Comparison of ENCODE assay signal across 8 cellular contexts in genomic region chrX:48891402-48892288, GRCh38. TPM values are rescaled to one million over a fixed set of nuclear protein-coding genes. Genes with fewer than 3 reads are reported as not detected.
DNase-seq lines count a peak whose midpoint lies in the region; ATAC-seq and TF ChIP-seq lines count a peak whose summit lies in the region.

No MANE protein-coding gene starts in this region.

- H3F3A ChIP-seq in GM23248 (ENCODE audit: insufficient read depth): no peaks in the 10 kb centered on the region

- H3K4me3 ChIP-seq in GM23248: peak overlapping the region; percentile 74
- H3K4me3 ChIP-seq in RWPE2 (ENCODE audit: severe bottlenecking): peak overlapping the region; percentile 44

- H3K4me1 ChIP-seq in GM23248 (ENCODE audit: insufficient read depth) (no peaks in the 10 kb centered on the region), RWPE2 (ENCODE audit: insufficient read depth, poor library complexity, severe bottlenecking) (no peaks in the 10 kb centered on the region)

- peak overlapping the region; percentile 71 for H3K4me2 ChIP-seq in GM23248 (ENCODE audit: unreplicated experiment)

- peak overlapping the region; percentile 65 for H3K9ac ChIP-seq in GM23248

- TF ChIP-seq CTCF in RWPE2 (IDR thresholded peaks at IDR 0.05; ENCODE audit: poor library complexity, severe bottlenecking): peak; percentile 37

- H3K9me3 ChIP-seq in GM23248 (ENCODE audit: low read depth) (no peaks in the 10 kb centered on the region), RWPE2 (ENCODE audit: severe bottlenecking) (no peaks in the 10 kb centered on the region)

- peaks cover 18% of the 10 kb centered on the region for H3K79me2 ChIP-seq in GM23248 (ENCODE audit: insufficient read depth)

- no peaks in the 10 kb centered on the region for H4K20me1 ChIP-seq in GM23248 (ENCODE audit: insufficient read depth)

- H3K36me3 ChIP-seq in GM23248 (ENCODE audit: low read depth) (no peaks in the 10 kb centered on the region), RWPE2 (ENCODE audit: low read depth) (peaks cover 16% of the 10 kb centered on the region; the same call in 1 of the 2 replicates)

- in situ Hi-C loops in GM23248 (cut with MboI): no loop called here

- H3K27ac ChIP-seq in GM23248 (no peak overlapping the region), RWPE2 (ENCODE audit: poor library complexity, severe bottlenecking) (peak overlapping the region; percentile 52), temporal lobe (ENCODE audit: low read depth, low read length) (peak overlapping the region; percentile 61)

- peak overlapping the region; percentile 87 for H2AFZ ChIP-seq in GM23248

- DNase-seq in Daoy (ENCODE audit: low read depth): peak; percentile 86
- DNase-seq in GM23248: peak; percentile 89
- peak; percentile 61 for DNase-seq in LoVo (ENCODE audit: low spot score)
- DNase-seq in RWPE2 (ENCODE audit: low spot score): peak; percentile 88
- peak; percentile 67 for DNase-seq in activated gamma-delta T cell treated with Interleukin-2 at 50 U/mL for 16 hours
- peak; percentile 59 for DNase-seq in germinal center (ENCODE audit: low spot score)
- peak; percentile 70 for DNase-seq in occipital lobe (lab: John Stamatoyannopoulos, UW)

- H3K27me3 ChIP-seq in GM23248 (replicated peaks; ENCODE audit: insufficient read depth): no peaks in the 10 kb centered on the region
- H3K27me3 ChIP-seq in RWPE2 (ENCODE audit: insufficient read depth, poor library complexity, severe bottlenecking): no peaks in the 10 kb centered on the region

- no peaks in the 10 kb centered on the region for H3K9me2 ChIP-seq in GM23248 (ENCODE audit: insufficient read depth)

- 4 to 5% methylated on average over 17 to 44 of the region's 68 CpGs for WGBS in GM23248 (ENCODE audit: low coverage in 1 of 2, low lambda C conversion rate in 2 of 2, missing lambda C conversion rate in 2 of 2), 2 experiments

- ATAC-seq in RWPE2 (ENCODE audit: low read depth): peak; percentile 93

RNA-seq across cellular contexts. Expression of gene TIMM17B, which starts 5.9 kb away (rescaled TPM):
- 47.4 and 64.1 TPM in 2 replicates for total RNA-seq in Daoy (2014; rRNA removed; shearing (Covaris generic))
- 17.8 and 26.7 TPM in 2 replicates for total RNA-seq in GM23248 (2014; rRNA removed; shearing (Covaris generic))
- 44.7 and 48.4 TPM in 2 replicates for polyA plus RNA-seq in GM23248 (2016; fragmentation: Nextera tagmentation; extraction: Ambion mirVana)
- total RNA-seq in occipital lobe (27.9 TPM), temporal lobe (17.9 TPM)

RNA-seq across cellular contexts. Expression of gene PQBP1, which starts 6.1 kb away (rescaled TPM):
- 102 TPM in 2 replicates for total RNA-seq in Daoy (2014; rRNA removed; shearing (Covaris generic))
- 18.1 and 30.3 TPM in 2 replicates for total RNA-seq in GM23248 (2014; rRNA removed; shearing (Covaris generic))
- polyA plus RNA-seq in GM23248 (2016; fragmentation: Nextera tagmentation; extraction: Ambion mirVana): 45.4 and 49.7 TPM in 2 replicates
- 26.8 TPM for total RNA-seq in occipital lobe
- 31.2 TPM for total RNA-seq in temporal lobe

RNA-seq across cellular contexts. Expression of gene SLC35A2, which starts 19.8 kb away (rescaled TPM):
- 24.8 and 24.9 TPM in 2 replicates for total RNA-seq in Daoy (2014; rRNA removed; shearing (Covaris generic))
- 23.6 and 29.1 TPM in 2 replicates for total RNA-seq in GM23248 (2014; rRNA removed; shearing (Covaris generic))
- polyA plus RNA-seq in GM23248 (2016; fragmentation: Nextera tagmentation; extraction: Ambion mirVana): 54.6 and 55.5 TPM in 2 replicates
- total RNA-seq in occipital lobe (8.7 TPM), temporal lobe (7.1 TPM)

RNA-seq across cellular contexts. Expression of gene PIM2, which starts 27.2 kb away (rescaled TPM):
- 4.6 and 6.6 TPM in 2 replicates for total RNA-seq in Daoy (2014; rRNA removed; shearing (Covaris generic))
- 4.6 and 5.6 TPM in 2 replicates for total RNA-seq in GM23248 (2014; rRNA removed; shearing (Covaris generic))
- polyA plus RNA-seq in GM23248 (2016; fragmentation: Nextera tagmentation; extraction: Ambion mirVana): 4.4 and 4.5 TPM in 2 replicates
- total RNA-seq in occipital lobe (10.6 TPM), temporal lobe (7.1 TPM)

RNA-seq across cellular contexts. Expression of gene PCSK1N, which starts 56.2 kb away (rescaled TPM):
- 28.7 and 32.1 TPM in 2 replicates for total RNA-seq in Daoy (2014; rRNA removed; shearing (Covaris generic))
- 0.89 and 3.1 TPM in 2 replicates for total RNA-seq in GM23248 (2014; rRNA removed; shearing (Covaris generic))
- polyA plus RNA-seq in GM23248 (2016; fragmentation: Nextera tagmentation; extraction: Ambion mirVana): 1.4 and 2.1 TPM in 2 replicates
- total RNA-seq in occipital lobe (48.7 TPM), temporal lobe (79.4 TPM)
